Comparison of ENCODE assay signal across 4 cellular contexts in the genomic region with DNA sequence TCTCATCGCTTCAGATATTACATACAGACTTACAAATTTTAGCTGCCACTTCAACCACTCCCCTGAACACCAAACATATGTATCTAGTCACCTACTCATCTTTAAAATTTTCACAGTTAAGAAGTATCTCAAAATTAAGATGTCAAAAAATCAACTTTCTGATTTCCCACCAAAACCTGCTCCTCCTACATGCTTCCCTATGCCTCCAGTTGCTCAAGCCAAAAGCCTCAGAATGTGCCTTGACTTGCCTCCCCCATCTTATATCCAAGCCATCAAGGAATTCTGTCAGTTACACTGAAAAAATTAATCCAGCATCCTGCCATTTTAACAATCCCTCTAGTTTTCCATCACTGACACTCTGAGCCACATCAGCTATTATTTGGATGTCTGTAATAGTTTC.
"Had no signal": no experiment of that assay in that cellular context is flagged by ENCODE, and none has a peak within 500 bp of the region (broad histone marks: within the 10 kb centered on the region; RNA-seq: fewer than 3 reads in every experiment).

No MANE protein-coding gene starts in this region.

- H3K4me2 ChIP-seq: GM23338 had no signal

- H3K4me1 Mint-ChIP-seq: GM23338, H9 had no signal

- H3K4me3 Mint-ChIP-seq: GM23338, H9 had no signal

- H3K27ac Mint-ChIP-seq: GM23338 had no signal

- H3K9me3 Mint-ChIP-seq: GM23338 had no signal

- H3K4me3 ChIP-seq: GM23338 had no signal

- DNase-seq: H9, HCEC 1CT, IMR-90 had no signal
